ENCODE assay signal across 22 cellular contexts in the genomic region with DNA sequence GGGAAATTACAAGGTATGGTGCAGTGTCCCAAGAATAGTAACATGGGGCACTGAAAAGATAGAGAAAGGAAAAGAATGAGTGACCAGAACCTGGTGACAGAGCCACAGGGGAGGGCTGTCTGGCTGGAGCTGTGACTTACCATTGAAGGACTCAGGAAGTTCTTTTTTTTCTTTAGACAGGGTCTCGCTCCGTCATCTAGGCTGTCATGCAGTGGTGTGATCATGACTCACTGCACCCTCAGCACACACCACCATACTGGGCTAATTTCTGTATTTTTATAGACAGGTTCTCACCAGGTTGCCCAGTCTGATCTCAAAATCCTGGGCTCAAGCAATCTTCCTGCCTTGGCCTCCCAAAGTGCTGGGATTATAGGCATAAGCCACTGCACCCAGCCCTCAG. TPM values are rescaled to one million over a fixed set of nuclear protein-coding genes. Genes with fewer than 3 reads are reported as not detected.
DNase-seq lines count a peak whose midpoint lies in the region; ATAC-seq and TF ChIP-seq lines count a peak whose summit lies in the region.
"Had no signal": no experiment of that assay in that cellular context is flagged by ENCODE, and none has a peak within 500 bp of the region (broad histone marks: within the 10 kb centered on the region; RNA-seq: fewer than 3 reads in every experiment).

No MANE protein-coding gene starts in this region.

- no peaks in the 10 kb centered on the region for H3K27me3 ChIP-seq in upper lobe of right lung
- H3K27me3 ChIP-seq: dorsolateral prefrontal cortex, uterus had no signal

- POLR2A ChIA-PET in activated CD8-positive, alpha-beta T cell treated with anti-CD3 and anti-CD28 coated beads for 36 hours (lab: Charles Lee) = no interaction called here
- POLR2A ChIA-PET in activated CD8-positive, alpha-beta T cell treated with anti-CD3 and anti-CD28 coated beads, Interleukin-2, amount 10 ng/mL, durations not matched to agents 7 days and 5 days (lab: Charles Lee) = interaction anchor here (1.1 kb wide), 1 partner anchor 12 kb away, joined by 3 read pairs; no protein-coding TSS in a partner anchor

- H3K27ac ChIP-seq in upper lobe of right lung = no peak overlapping the region
- H3K27ac ChIP-seq: A549, dorsolateral prefrontal cortex, uterus had no signal

- peaks cover 2% of the 10 kb centered on the region for H3K4me1 Mint-ChIP-seq in activated CD8-positive, alpha-beta T cell treated with anti-CD3 and anti-CD28 coated beads for 36 hours (ENCODE audit: low read depth)
- peaks cover 5% of the 10 kb centered on the region for H3K4me1 Mint-ChIP-seq in activated CD8-positive, alpha-beta T cell treated with anti-CD3 and anti-CD28 coated beads, Interleukin-2, amount 10 ng/mL, durations not matched to agents 7 days and 5 days (ENCODE audit: low read depth)

- no peak overlapping the region for H3K4me3 Mint-ChIP-seq in activated CD8-positive, alpha-beta T cell treated with anti-CD3 and anti-CD28 coated beads for 36 hours
- H3K4me3 Mint-ChIP-seq in activated CD8-positive, alpha-beta T cell treated with anti-CD3 and anti-CD28 coated beads, Interleukin-2, amount 10 ng/mL, durations not matched to agents 7 days and 5 days = no peak overlapping the region
- H3K4me3 Mint-ChIP-seq: activated CD4-positive, alpha-beta T cell treated with anti-CD3 and anti-CD28 coated beads, Interleukin-2, amount 10 ng/mL, durations not matched to agents 7 days and 5 days; activated T-cell treated with anti-CD3 and anti-CD28 coated beads, Interleukin-2, amount 50 U/mL, for 72 hours; CD8-positive, alpha-beta T cell had no signal

- DNase-seq in activated CD8-positive, alpha-beta T cell treated with anti-CD3 and anti-CD28 coated beads for 36 hours = no peak
- DNase-seq in activated CD8-positive, alpha-beta T cell treated with anti-CD3 and anti-CD28 coated beads, Interleukin-2, amount 10 ng/mL, durations not matched to agents 7 days and 5 days = no peak
- DNase-seq in amniotic epithelial cell (ENCODE audit: low read depth) (peak; percentile 20), glomerular endothelial cell (ENCODE audit: extremely low read depth, low read depth, low spot score) (peak; percentile 48), upper lobe of right lung (no peak), NCI-H446 treated with DMSO at 0.1 percent for 48 hours (lab: John Stamatoyannopoulos, UW) (no peak)
- no peak for DNase-seq in activated effector memory CD4-positive, alpha-beta T cell treated with Interleukin-2 at 50 U/mL for 16 hours
- DNase-seq in activated naive CD4-positive, alpha-beta T cell treated with anti-CD3 and anti-CD28 coated beads, Interleukin-2, amount 50 U/mL, for 16 hours = no peak
- DNase-seq: activated CD4-positive, alpha-beta T cell treated with anti-CD3 and anti-CD28 coated beads, Interleukin-2, amount 10 ng/mL, durations not matched to agents 7 days and 5 days; activated T-cell treated with anti-CD3 and anti-CD28 coated beads, Interleukin-2, amount 50 U/mL, for 72 hours; amygdala; CD8-positive, alpha-beta T cell; dorsolateral prefrontal cortex; NCI-H1105 treated with DMSO at 0.1 percent for 48 hours; NCI-H345; occipital lobe; stimulated activated naive CD8-positive, alpha-beta T cell treated with anti-CD3 and anti-CD28 coated beads, Interleukin-15, Interleukin-2, amounts not matched to agents 100 U/mL and 50 U/mL, for 24 hours; uterus had no signal

- no peak for TF ChIP-seq CTCF in activated CD8-positive, alpha-beta T cell treated with anti-CD3 and anti-CD28 coated beads for 36 hours (IDR thresholded peaks at IDR 0.05)
- no peak for TF ChIP-seq CTCF in upper lobe of right lung (IDR thresholded peaks at IDR 0.05)

- H3K9me3 ChIP-seq in upper lobe of right lung = no peaks in the 10 kb centered on the region
- H3K9me3 ChIP-seq: A549, uterus had no signal

- intact Hi-C loops in activated CD8-positive, alpha-beta T cell treated with anti-CD3 and anti-CD28 coated beads for 36 hours (cut with micrococcal nuclease) = no loop called here
- intact Hi-C loops in upper lobe of right lung (cut with DNase I) = no loop called here

- H3K4me3 ChIP-seq in upper lobe of right lung = no peak overlapping the region
- H3K4me3 ChIP-seq: A549, dorsolateral prefrontal cortex, uterus had no signal

- no peaks in the 10 kb centered on the region for H3K9me3 Mint-ChIP-seq in activated CD8-positive, alpha-beta T cell treated with anti-CD3 and anti-CD28 coated beads for 36 hours
- no peaks in the 10 kb centered on the region for H3K9me3 Mint-ChIP-seq in activated CD8-positive, alpha-beta T cell treated with anti-CD3 and anti-CD28 coated beads, Interleukin-2, amount 10 ng/mL, durations not matched to agents 7 days and 5 days (ENCODE audit: insufficient read depth)
- H3K9me3 Mint-ChIP-seq: activated CD4-positive, alpha-beta T cell treated with anti-CD3 and anti-CD28 coated beads, Interleukin-2, amount 10 ng/mL, durations not matched to agents 7 days and 5 days; activated T-cell treated with anti-CD3 and anti-CD28 coated beads, Interleukin-2, amount 50 U/mL, for 72 hours; CD8-positive, alpha-beta T cell had no signal

- H3K36me3 Mint-ChIP-seq in activated CD8-positive, alpha-beta T cell treated with anti-CD3 and anti-CD28 coated beads for 36 hours (ENCODE audit: low read depth) = no peaks in the 10 kb centered on the region
- H3K36me3 Mint-ChIP-seq in activated CD8-positive, alpha-beta T cell treated with anti-CD3 and anti-CD28 coated beads, Interleukin-2, amount 10 ng/mL, durations not matched to agents 7 days and 5 days (ENCODE audit: low read depth) = no peaks in the 10 kb centered on the region
- H3K36me3 Mint-ChIP-seq: CD8-positive, alpha-beta T cell had no signal

- H3K27ac Mint-ChIP-seq in activated CD8-positive, alpha-beta T cell treated with anti-CD3 and anti-CD28 coated beads for 36 hours = no peak overlapping the region
- H3K27ac Mint-ChIP-seq in activated CD8-positive, alpha-beta T cell treated with anti-CD3 and anti-CD28 coated beads, Interleukin-2, amount 10 ng/mL, durations not matched to agents 7 days and 5 days = no peak overlapping the region
- H3K27ac Mint-ChIP-seq: activated CD4-positive, alpha-beta T cell treated with anti-CD3 and anti-CD28 coated beads, Interleukin-2, amount 10 ng/mL, durations not matched to agents 7 days and 5 days; activated T-cell treated with anti-CD3 and anti-CD28 coated beads, Interleukin-2, amount 50 U/mL, for 72 hours; CD8-positive, alpha-beta T cell had no signal

- CTCF ChIA-PET in activated CD8-positive, alpha-beta T cell treated with anti-CD3 and anti-CD28 coated beads for 36 hours (lab: Charles Lee) = interaction anchor here (1.1 kb wide), 1 partner anchor 19 kb away, joined by 3 read pairs; no protein-coding TSS in a partner anchor
- CTCF ChIA-PET in activated CD8-positive, alpha-beta T cell treated with anti-CD3 and anti-CD28 coated beads, Interleukin-2, amount 10 ng/mL, durations not matched to agents 7 days and 5 days (lab: Charles Lee) = interaction anchor here (0.6 kb wide), 1 partner anchor 30 kb away, joined by 3 read pairs; no protein-coding TSS in a partner anchor

- no peaks in the 10 kb centered on the region for H3K4me1 ChIP-seq in upper lobe of right lung
- H3K4me1 ChIP-seq: A549, uterus had no signal

- peaks cover 6% of the 10 kb centered on the region for H3K27me3 Mint-ChIP-seq in activated CD8-positive, alpha-beta T cell treated with anti-CD3 and anti-CD28 coated beads for 36 hours
- peaks cover 30% of the 10 kb centered on the region for H3K27me3 Mint-ChIP-seq in activated CD8-positive, alpha-beta T cell treated with anti-CD3 and anti-CD28 coated beads, Interleukin-2, amount 10 ng/mL, durations not matched to agents 7 days and 5 days (ENCODE audit: low read depth)

- peak; percentile 56 for ATAC-seq in activated CD8-positive, alpha-beta T cell treated with anti-CD3 and anti-CD28 coated beads for 36 hours
- no peak for ATAC-seq in activated CD8-positive, alpha-beta T cell treated with anti-CD3 and anti-CD28 coated beads, Interleukin-2, amount 10 ng/mL, durations not matched to agents 7 days and 5 days
- ATAC-seq in upper lobe of right lung = peak; percentile 79
- ATAC-seq: A549; CD8-positive, alpha-beta T cell; stimulated activated naive CD8-positive, alpha-beta T cell treated with anti-CD3 and anti-CD28 coated beads, Interleukin-15, Interleukin-2, amounts not matched to agents 100 U/mL and 50 U/mL, for 24 hours had no signal

- no peaks in the 10 kb centered on the region for H3K36me3 ChIP-seq in upper lobe of right lung
- H3K36me3 ChIP-seq: uterus had no signal

RNA-seq across cellular contexts. Expression of a gene that starts 8.8 kb away (rescaled TPM):
- not detected for total RNA-seq in activated CD8-positive, alpha-beta T cell treated with anti-CD3 and anti-CD28 coated beads for 36 hours
- total RNA-seq in activated CD8-positive, alpha-beta T cell treated with anti-CD3 and anti-CD28 coated beads, Interleukin-2, amount 10 ng/mL, durations not matched to agents 7 days and 5 days = not detected
- total RNA-seq in glomerular endothelial cell = not detected in 2 replicates
- 74.4 TPM for total RNA-seq in upper lobe of right lung
- total RNA-seq: activated CD4-positive, alpha-beta T cell treated with anti-CD3 and anti-CD28 coated beads, Interleukin-2, amount 10 ng/mL, durations not matched to agents 7 days and 5 days; activated T-cell treated with anti-CD3 and anti-CD28 coated beads, Interleukin-2, amount 50 U/mL, for 72 hours; CD8-positive, alpha-beta T cell; mesenteric fat pad; occipital lobe; skeletal muscle tissue; T-helper 1 cell treated with Interleukin-12 subunit alpha and Interleukin-12 subunit beta and Interleukin-4 antibody, amounts not matched to agents 30 ng/mL and 1 ng/mL, for 36 hours had no signal

Comparison
In these comparisons a context has a peak if more than half of its experiments do, and no peak if none do; other contexts are left out.
1. DNase-seq: peak in amniotic epithelial cell (single experiment) and glomerular endothelial cell (single experiment); none in activated CD8-positive, alpha-beta T cell treated with anti-CD3 and anti-CD28 coated beads for 36 hours (single experiment), activated CD8-positive, alpha-beta T cell treated with anti-CD3 and anti-CD28 coated beads, Interleukin-2, amount 10 ng/mL, durations not matched to agents 7 days and 5 days (single experiment), upper lobe of right lung (single experiment), activated effector memory CD4-positive, alpha-beta T cell treated with Interleukin-2 at 50 U/mL for 16 hours (single experiment), activated naive CD4-positive, alpha-beta T cell treated with anti-CD3 and anti-CD28 coated beads, Interleukin-2, amount 50 U/mL, for 16 hours (single experiment) and NCI-H446 treated with DMSO at 0.1 percent for 48 hours (single experiment).
2. RNA of a gene that starts 8.8 kb away (total RNA-seq): 74.4 TPM in upper lobe of right lung (single experiment); not detected in activated CD8-positive, alpha-beta T cell treated with anti-CD3 and anti-CD28 coated beads, Interleukin-2, amount 10 ng/mL, durations not matched to agents 7 days and 5 days, not detected in activated CD8-positive, alpha-beta T cell treated with anti-CD3 and anti-CD28 coated beads for 36 hours and not detected in glomerular endothelial cell; every median in the first group is over 10 times any median in the second.